In the genomic region with DNA sequence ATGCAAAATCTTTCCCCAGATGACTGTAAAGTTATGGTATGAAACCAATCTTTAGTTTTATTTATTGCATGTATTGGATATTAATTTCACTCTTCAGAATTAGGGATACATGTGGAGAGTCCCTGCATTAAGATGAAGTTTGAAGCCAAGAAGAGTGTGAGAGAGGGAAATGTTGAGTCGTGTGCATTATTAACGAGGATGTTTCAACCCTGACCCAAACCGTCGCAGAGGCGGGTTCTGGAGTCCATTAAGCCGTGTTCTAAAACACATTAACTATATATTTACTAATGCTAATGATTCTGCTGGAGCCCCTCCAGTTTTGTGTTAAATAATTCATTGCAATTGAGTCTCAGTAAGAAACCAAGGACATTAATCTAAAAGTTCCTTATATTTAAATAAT, we compare ENCODE assay signal across 9 cellular contexts. TPM values are rescaled to one million over a fixed set of nuclear protein-coding genes. Genes with fewer than 3 reads are reported as not detected.
A peak's percentile ranks its signal among the peaks of the same experiment; 100 is the strongest.
DNase-seq lines count a peak whose midpoint lies in the region; ATAC-seq and TF ChIP-seq lines count a peak whose summit lies in the region.
"Had no signal": no experiment of that assay in that cellular context is flagged by ENCODE, and none has a peak within 500 bp of the region (broad histone marks: within the 10 kb centered on the region; RNA-seq: fewer than 3 reads in every experiment).

No MANE protein-coding gene starts in this region.

- H3K36me3 ChIP-seq in SK-N-SH (replicated peaks in 1 of 2; ENCODE audit: control insufficient read depth in 1 of 2, insufficient read depth in 2 of 2, low read length in 1 of 2) (no peaks in the 10 kb centered on the region), smooth muscle cell (ENCODE audit: low read depth) (no peaks in the 10 kb centered on the region)

- peaks cover 9 to 24% (median 18%) of the 10 kb centered on the region in 3 donors for H3K4me1 Mint-ChIP-seq in T-cell
- peaks cover 26% of the 10 kb centered on the region for H3K4me1 Mint-ChIP-seq in glutamatergic neuron (ENCODE audit: low read depth, unreplicated experiment)

- no peaks in the 10 kb centered on the region for H3K27me3 ChIP-seq in SK-N-SH (ENCODE audit: insufficient read depth)
- H3K27me3 ChIP-seq in smooth muscle cell (ENCODE audit: low read depth), result peaks cover 3% of the 10 kb centered on the region

- H2AFZ ChIP-seq in SK-N-SH (ENCODE audit: low read depth) (no peak overlapping the region), smooth muscle cell (ENCODE audit: low read depth) (no peak overlapping the region)

- TF ChIP-seq RAD21 in SK-N-SH (IDR thresholded peaks at IDR 0.05; ENCODE audit: low read length), result no peak

- H3K9me3 ChIP-seq in SK-N-SH (no peaks in the 10 kb centered on the region), smooth muscle cell (replicated peaks; ENCODE audit: low read depth) (no peaks in the 10 kb centered on the region)

- no peak for TF ChIP-seq CTCF in SK-N-SH (IDR thresholded peaks at IDR 0.05)
- no peak for TF ChIP-seq CTCF in glutamatergic neuron (IDR thresholded peaks at IDR 0.05; ENCODE audit: partially characterized antibody, unreplicated experiment)
- TF ChIP-seq CTCF in smooth muscle cell (IDR thresholded peaks at IDR 0.05; ENCODE audit: borderline replicate concordance, insufficient read depth, poor library complexity, severe bottlenecking), result no peak

- DNase-seq in SK-N-SH (no peak), T-cell (no peak), glutamatergic neuron (no peak), smooth muscle cell (lab: John Stamatoyannopoulos, UW; ENCODE audit: unreplicated experiment) (no peak), nucleus accumbens (lab: John Stamatoyannopoulos, UW) (no peak), SW 1271 (lab: John Stamatoyannopoulos, UW) (no peak)
- no peak for DNase-seq in stimulated activated naive CD4-positive, alpha-beta T cell treated with Interleukin-2 at 50 U/mL for 16 hours (lab: John Stamatoyannopoulos, UW)
- DNase-seq: activated CD4-positive, alpha-beta T cell treated with anti-CD3 and anti-CD28 coated beads for 4 hours had no signal

- 53% methylated on average over 6 of the region's 6 CpGs for WGBS in SK-N-SH (ENCODE audit: low lambda C conversion rate)
- 69% methylated on average over 6 of the region's 6 CpGs for WGBS in smooth muscle cell (ENCODE audit: low lambda C conversion rate)

- H3K4me2 ChIP-seq in SK-N-SH (peak overlapping the region; percentile 86), smooth muscle cell (peak overlapping the region; percentile 97)

- H3K9ac ChIP-seq in SK-N-SH (peak overlapping the region; percentile 90), smooth muscle cell (ENCODE audit: low read depth) (no peak overlapping the region)

- H3K36me3 Mint-ChIP-seq in T-cell (no peaks in the 10 kb centered on the region), glutamatergic neuron (ENCODE audit: unreplicated experiment) (no peaks in the 10 kb centered on the region)

- no peak for TF ChIP-seq EP300 in SK-N-SH (IDR thresholded peaks at IDR 0.05; ENCODE audit: borderline replicate concordance in 1 of 2, low read depth in 1 of 2, low read length in 1 of 2)

- H3K79me2 ChIP-seq in SK-N-SH (ENCODE audit: insufficient read depth) (peaks cover 66% of the 10 kb centered on the region), smooth muscle cell (ENCODE audit: low read depth) (peaks cover 4% of the 10 kb centered on the region)

- CTCF ChIA-PET in SK-N-SH (lab: Yijun Ruan, JAX) (interaction anchor here (2.5 to 5.3 kb wide), 6 partner anchors 18 to 429 kb away, joined by 9 to 44 read pairs (median 22); no protein-coding TSS in a partner anchor), T-cell (lab: Charles Lee) (interaction anchor here in 1 of 2 donors (0.8 kb wide), 1 partner anchor 24 kb away, joined by 4 read pairs; no protein-coding TSS in a partner anchor)

- peak overlapping the region; percentile 22 to 76 (median 58) for H3K4me3 Mint-ChIP-seq in T-cell
- peak overlapping the region; percentile 83 for H3K4me3 Mint-ChIP-seq in glutamatergic neuron (ENCODE audit: unreplicated experiment)

- ATAC-seq in SK-N-SH treated with all-trans-retinoic acid at 6 μM for 48 hours (no peak), T-cell (replicated peaks in 1 of 4) (no peak)

- no peak overlapping the region for H3K27ac Mint-ChIP-seq in T-cell
- H3K27ac Mint-ChIP-seq in glutamatergic neuron (ENCODE audit: unreplicated experiment), result no peak overlapping the region

- H3K27ac ChIP-seq in SK-N-SH (ENCODE audit: low read depth in 2 of 2, low read length in 1 of 2), result peak overlapping the region in 1 of 2 experiments; percentile 85; a peak in 1 of 4 replicates
- no peak overlapping the region for H3K27ac ChIP-seq in smooth muscle cell (ENCODE audit: low read depth)

- H3F3A ChIP-seq in SK-N-SH (replicated peaks; ENCODE audit: insufficient read depth) (peaks cover 22% of the 10 kb centered on the region), smooth muscle cell (ENCODE audit: low read depth) (peaks cover 4% of the 10 kb centered on the region)

- H3K4me3 ChIP-seq in SK-N-SH (ENCODE audit: low read depth in 2 of 2, low read length in 1 of 2) (peak overlapping the region; percentile 96 to 99; a peak in 3 of 4 replicates), smooth muscle cell (peak overlapping the region; percentile 83)

- POLR2A ChIA-PET in SK-N-SH (lab: Yijun Ruan, JAX) (no interaction called here), T-cell (lab: Charles Lee) (no interaction called here)

- peaks cover 49 to 57% of the 10 kb centered on the region in 2 donors for H3K27me3 Mint-ChIP-seq in T-cell
- peaks cover 7% of the 10 kb centered on the region for H3K27me3 Mint-ChIP-seq in glutamatergic neuron (ENCODE audit: unreplicated experiment)

- H4K20me1 ChIP-seq in SK-N-SH (ENCODE audit: insufficient read depth) (peaks cover 35% of the 10 kb centered on the region), smooth muscle cell (ENCODE audit: low read depth) (no peaks in the 10 kb centered on the region)

- H3K4me1 ChIP-seq in SK-N-SH (ENCODE audit: control insufficient read depth in 1 of 2, insufficient read depth in 2 of 2, low read depth in 1 of 2, low read length in 1 of 2) (peaks cover 11 to 32% of the 10 kb centered on the region in 2 experiments), smooth muscle cell (ENCODE audit: low read depth) (peaks cover 13% of the 10 kb centered on the region)

- no peaks in the 10 kb centered on the region for H3K9me3 Mint-ChIP-seq in T-cell
- H3K9me3 Mint-ChIP-seq in glutamatergic neuron (ENCODE audit: unreplicated experiment), result peaks cover 9% of the 10 kb centered on the region

- H3K9me2 ChIP-seq in SK-N-SH, result no peaks in the 10 kb centered on the region

TF ChIP-seq in SK-N-SH, 30 proteins besides CTCF, POLR2A, EP300 and RAD21 (continues in another document):
- TF ChIP-seq, protein P1, sequence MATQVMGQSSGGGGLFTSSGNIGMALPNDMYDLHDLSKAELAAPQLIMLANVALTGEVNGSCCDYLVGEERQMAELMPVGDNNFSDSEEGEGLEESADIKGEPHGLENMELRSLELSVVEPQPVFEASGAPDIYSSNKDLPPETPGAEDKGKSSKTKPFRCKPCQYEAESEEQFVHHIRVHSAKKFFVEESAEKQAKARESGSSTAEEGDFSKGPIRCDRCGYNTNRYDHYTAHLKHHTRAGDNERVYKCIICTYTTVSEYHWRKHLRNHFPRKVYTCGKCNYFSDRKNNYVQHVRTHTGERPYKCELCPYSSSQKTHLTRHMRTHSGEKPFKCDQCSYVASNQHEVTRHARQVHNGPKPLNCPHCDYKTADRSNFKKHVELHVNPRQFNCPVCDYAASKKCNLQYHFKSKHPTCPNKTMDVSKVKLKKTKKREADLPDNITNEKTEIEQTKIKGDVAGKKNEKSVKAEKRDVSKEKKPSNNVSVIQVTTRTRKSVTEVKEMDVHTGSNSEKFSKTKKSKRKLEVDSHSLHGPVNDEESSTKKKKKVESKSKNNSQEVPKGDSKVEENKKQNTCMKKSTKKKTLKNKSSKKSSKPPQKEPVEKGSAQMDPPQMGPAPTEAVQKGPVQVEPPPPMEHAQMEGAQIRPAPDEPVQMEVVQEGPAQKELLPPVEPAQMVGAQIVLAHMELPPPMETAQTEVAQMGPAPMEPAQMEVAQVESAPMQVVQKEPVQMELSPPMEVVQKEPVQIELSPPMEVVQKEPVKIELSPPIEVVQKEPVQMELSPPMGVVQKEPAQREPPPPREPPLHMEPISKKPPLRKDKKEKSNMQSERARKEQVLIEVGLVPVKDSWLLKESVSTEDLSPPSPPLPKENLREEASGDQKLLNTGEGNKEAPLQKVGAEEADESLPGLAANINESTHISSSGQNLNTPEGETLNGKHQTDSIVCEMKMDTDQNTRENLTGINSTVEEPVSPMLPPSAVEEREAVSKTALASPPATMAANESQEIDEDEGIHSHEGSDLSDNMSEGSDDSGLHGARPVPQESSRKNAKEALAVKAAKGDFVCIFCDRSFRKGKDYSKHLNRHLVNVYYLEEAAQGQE (IDR thresholded peaks at IDR 0.05; ENCODE audit: low read depth, low read length), result no peak

TF ChIP-seq in SK-N-SH treated with all-trans-retinoic acid at 6 μM for 48 hours, 23 proteins besides CTCF, POLR2A, EP300 and RAD21 (continues in another document):
- TF ChIP-seq TCF4 (CRISPR knock-in tag; IDR thresholded peaks at IDR 0.05; ENCODE audit: borderline replicate concordance) (no peak), ARNTL (CRISPR knock-in tag; IDR thresholded peaks at IDR 0.05; ENCODE audit: borderline replicate concordance, low read depth) (no peak), BACH2 (CRISPR knock-in tag; IDR thresholded peaks at IDR 0.05; ENCODE audit: borderline replicate concordance) (no peak), PPARA (CRISPR knock-in tag; IDR thresholded peaks at IDR 0.05; ENCODE audit: borderline replicate concordance) (no peak), ZNF565 (CRISPR knock-in tag; conservative IDR thresholded peaks at IDR 0.05; ENCODE audit: low read depth) (no peak), ISL1 (CRISPR knock-in tag; IDR thresholded peaks at IDR 0.05) (no peak)
- TF ChIP-seq, protein P2, sequence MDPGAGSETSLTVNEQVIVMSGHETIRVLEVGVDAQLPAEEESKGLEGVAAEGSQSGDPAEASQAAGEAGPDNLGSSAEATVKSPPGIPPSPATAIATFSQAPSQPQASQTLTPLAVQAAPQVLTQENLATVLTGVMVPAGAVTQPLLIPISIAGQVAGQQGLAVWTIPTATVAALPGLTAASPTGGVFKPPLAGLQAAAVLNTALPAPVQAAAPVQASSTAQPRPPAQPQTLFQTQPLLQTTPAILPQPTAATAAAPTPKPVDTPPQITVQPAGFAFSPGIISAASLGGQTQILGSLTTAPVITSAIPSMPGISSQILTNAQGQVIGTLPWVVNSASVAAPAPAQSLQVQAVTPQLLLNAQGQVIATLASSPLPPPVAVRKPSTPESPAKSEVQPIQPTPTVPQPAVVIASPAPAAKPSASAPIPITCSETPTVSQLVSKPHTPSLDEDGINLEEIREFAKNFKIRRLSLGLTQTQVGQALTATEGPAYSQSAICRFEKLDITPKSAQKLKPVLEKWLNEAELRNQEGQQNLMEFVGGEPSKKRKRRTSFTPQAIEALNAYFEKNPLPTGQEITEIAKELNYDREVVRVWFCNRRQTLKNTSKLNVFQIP (CRISPR knock-in tag; IDR thresholded peaks at IDR 0.05; ENCODE audit: borderline replicate concordance, low read depth), result no peak

RNA-seq across cellular contexts. Expression of gene CDK14, which starts 1.8 kb away (rescaled TPM):
- polyA plus RNA-seq in SK-N-SH (2012; rRNA removed) (13.9 and 15.6 TPM in 2 replicates), smooth muscle cell (4.1 and 5.1 TPM in 2 replicates)
- polyA plus RNA-seq in SK-N-SH (2012; cell fraction: cytosol; rRNA removed), result 21.5 and 23.1 TPM in 2 replicates
- polyA plus RNA-seq in SK-N-SH (2012; cell fraction: nucleus; rRNA removed), result 7.3 and 13.4 TPM in 2 replicates
- total RNA-seq in T-cell (1 to 10 TPM in 4 of 5 donors, under 1 TPM in 1; 0.86 to 6.6 (median 1.6) TPM), glutamatergic neuron (ENCODE audit: unreplicated experiment) (96.5 TPM), smooth muscle cell (5.3 and 11.2 TPM in 2 replicates)
